20 cellular contexts compared by ENCODE assay signal in the genomic region with DNA sequence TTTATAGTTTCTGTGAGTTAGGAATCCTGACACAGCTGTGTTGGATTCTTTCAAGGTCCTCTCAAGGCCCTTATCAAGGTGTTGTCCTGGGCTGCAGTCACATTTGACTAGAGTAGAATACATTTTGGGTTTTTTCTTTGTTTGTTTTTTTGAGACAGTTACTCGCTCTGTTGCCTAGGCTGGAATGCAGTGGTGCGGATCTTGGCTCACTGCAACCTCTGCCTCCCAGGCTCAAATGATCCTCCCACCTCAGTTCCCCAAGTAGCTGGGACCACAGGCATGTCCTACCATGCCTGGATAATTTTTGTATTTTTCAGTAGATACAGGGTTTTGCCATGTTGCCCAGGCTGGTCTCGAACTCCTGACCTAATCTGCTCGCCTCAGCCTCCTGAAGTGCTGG. TPM values are rescaled to one million over a fixed set of nuclear protein-coding genes. Genes with fewer than 3 reads are reported as not detected.
DNase-seq lines count a peak whose midpoint lies in the region; ATAC-seq, FAIRE-seq and TF ChIP-seq lines count a peak whose summit lies in the region.
"Had no signal": no experiment of that assay in that cellular context is flagged by ENCODE, and none has a peak within 500 bp of the region (broad histone marks: within the 10 kb centered on the region; RNA-seq: fewer than 3 reads in every experiment).

No MANE protein-coding gene starts in this region.

- POLR2A ChIA-PET in MCF 10A (lab: Yijun Ruan, JAX), result interaction anchor here (1.3 to 1.4 kb wide), 2 partner anchors 13 to 16 kb away, joined by 3 to 7 read pairs; partner anchors contain the start of gene NFYA
- POLR2A ChIA-PET in H1 (lab: Charles Lee; ENCODE audit: partially characterized antibody), result no interaction called here

- peak overlapping the region; percentile 1 for H3K27ac ChIP-seq in mammary epithelial cell (ENCODE audit: insufficient read depth, low read depth, low read length)
- no peak overlapping the region for H3K27ac ChIP-seq in H1 (ENCODE audit: low read depth, low read length)
- H3K27ac ChIP-seq in mesendoderm (ENCODE audit: low read depth, low read length), result no peak overlapping the region
- H3K27ac ChIP-seq in thyroid gland, result peak overlapping the region; percentile 7 to 55 (median 38)
- H3K27ac ChIP-seq: KMS-11, Peyer's patch had no signal

- H2AFZ ChIP-seq in mammary epithelial cell (ENCODE audit: low read depth, low read length) (no peak overlapping the region), H1 (ENCODE audit: low read length) (no peak overlapping the region)

- no peak overlapping the region for H3K27ac Mint-ChIP-seq in MCF 10A (ENCODE audit: low read depth, unreplicated experiment)
- H3K27ac Mint-ChIP-seq in osteocyte (ENCODE audit: unreplicated experiment), result no peak overlapping the region

- in situ Hi-C loops in mammary epithelial cell (cut with MboI; ENCODE audit: low sequenced_read_pairs in 2 of 2), result loop anchor here in 1 of 2 donors (25.0 kb wide), 1 partner anchor 224 kb away; no protein-coding TSS in a partner anchor

- H2BK5ac ChIP-seq in H1 (ENCODE audit: low read depth, low read length) (no peak overlapping the region; the same call in 1 of the 2 replicates), mesendoderm (ENCODE audit: low read length) (no peak overlapping the region)

- TF ChIP-seq RAD21 in H1 (IDR thresholded peaks at IDR 0.05 in 1 of 2, conservative IDR thresholded peaks at IDR 0.05 in 1 of 2; ENCODE audit: low read depth in 2 of 2, low read length in 2 of 2), result no peak

- H3K79me2 ChIP-seq in mammary epithelial cell (ENCODE audit: insufficient read depth, low read length) (peaks cover 15% of the 10 kb centered on the region), H1 (ENCODE audit: control insufficient read depth in 1 of 2, insufficient read depth in 2 of 2, low read length in 2 of 2) (peaks cover 0 to 13% of the 10 kb centered on the region in 2 experiments; a peak in 2 of 4 replicates), mesendoderm (ENCODE audit: control insufficient read depth, insufficient read depth, low read length) (no peaks in the 10 kb centered on the region)

- H3K9ac ChIP-seq in mammary epithelial cell (ENCODE audit: insufficient read depth, low read length), result no peak overlapping the region
- H3K9ac ChIP-seq in H1 (replicated peaks in 1 of 4; ENCODE audit: extremely low read depth in 1 of 4, low read depth in 3 of 4, low read length in 3 of 4), result no peak overlapping the region
- H3K9ac ChIP-seq in mesendoderm (ENCODE audit: low read length), result no peak overlapping the region
- H3K9ac ChIP-seq: KMS-11 had no signal

- no peaks in the 10 kb centered on the region; the same call in 1 of the 2 replicates for H3K79me1 ChIP-seq in H1 (ENCODE audit: low read depth, low read length)
- peaks cover 4% of the 10 kb centered on the region for H3K79me1 ChIP-seq in mesendoderm (ENCODE audit: low read length)

- WGBS in mammary epithelial cell (ENCODE audit: low coverage, missing lambda C conversion rate), result 77% methylated on average over 4 of the region's 4 CpGs
- WGBS in H1 (ENCODE audit: extremely low coverage in 1 of 2, insufficient coverage in 1 of 2, insufficient read length in 1 of 2, insufficient replicate concordance in 2 of 2, low coverage in 1 of 2, low lambda C conversion rate in 2 of 2, missing lambda C conversion rate in 1 of 2), 2 experiments, result 86% methylated on average over 4 of the region's 4 CpGs; no CpG with 5 or more reads in 1 of the 2 experiments
- WGBS in mesendoderm (ENCODE audit: extremely low coverage, insufficient coverage, low lambda C conversion rate), result no CpG with 5 or more reads among the region's 4 CpGs
- WGBS in thyroid gland, 2 donors, result 71 to 74% methylated on average over 4 of the region's 4 CpGs

- no peak for TF ChIP-seq POLR2A in H1 (IDR thresholded peaks at IDR 0.05; ENCODE audit: control extremely low read depth in 1 of 2, low read depth in 2 of 2, low read length in 2 of 2)
- TF ChIP-seq POLR2A in thyroid gland (IDR thresholded peaks at IDR 0.05), result no peak

- H2BK20ac ChIP-seq in H1 (ENCODE audit: low read length), result no peak overlapping the region

- H3K4ac ChIP-seq in H1 (replicated peaks; ENCODE audit: insufficient read length, low read depth, low read length), result no peak overlapping the region
- H3K4ac ChIP-seq in mesendoderm (ENCODE audit: low read depth, low read length), result no peak overlapping the region

- H3K4me1 ChIP-seq in mammary epithelial cell (ENCODE audit: insufficient read depth, low read length) (no peaks in the 10 kb centered on the region), H1 (replicated peaks in 1 of 4; ENCODE audit: control insufficient read depth in 3 of 4, insufficient read depth in 4 of 4, low read length in 3 of 4) (no peaks in the 10 kb centered on the region), mesendoderm (ENCODE audit: control insufficient read depth, low read depth, low read length) (no peaks in the 10 kb centered on the region), thyroid gland (peaks cover 30 to 40% of the 10 kb centered on the region in 2 donors)
- H3K4me1 ChIP-seq: Peyer's patch had no signal

- H2BK12ac ChIP-seq in H1 (ENCODE audit: low read depth, low read length), result 0 out of 2 replicates have a peak overlapping the region, but pooled peaks have one; percentile 27

- H3K14ac ChIP-seq in H1 (ENCODE audit: insufficient read length), result no peak overlapping the region

- no peak overlapping the region for H3K56ac ChIP-seq in H1 (replicated peaks; ENCODE audit: insufficient read length, low read depth, low read length)
- no peak overlapping the region for H3K56ac ChIP-seq in mesendoderm (ENCODE audit: low read length)

- no peaks in the 10 kb centered on the region for H4K20me1 ChIP-seq in mammary epithelial cell (ENCODE audit: insufficient read depth, low read length)
- peaks cover 0 to 7% of the 10 kb centered on the region in 2 experiments for H4K20me1 ChIP-seq in H1 (replicated peaks in 1 of 2; ENCODE audit: control insufficient read depth in 1 of 2, insufficient read depth in 2 of 2, low read length in 2 of 2)

- H3K4me3 Mint-ChIP-seq in MCF 10A (ENCODE audit: unreplicated experiment) (no peak overlapping the region), osteocyte (ENCODE audit: unreplicated experiment) (no peak overlapping the region)

- H3K4me3 ChIP-seq in mammary epithelial cell (replicated peaks in 1 of 3; ENCODE audit: insufficient read depth in 1 of 3, low read depth in 2 of 3, low read length in 3 of 3), result no peak overlapping the region
- H3K4me3 ChIP-seq in H1 (ENCODE audit: extremely low read depth in 1 of 4, insufficient read depth in 2 of 4, low read depth in 3 of 4, low read length in 4 of 4), result no peak overlapping the region
- H3K4me3 ChIP-seq in mesendoderm (ENCODE audit: low read length), result no peak overlapping the region
- no peak overlapping the region for H3K4me3 ChIP-seq in thyroid gland (replicated peaks in 1 of 3)
- H3K4me3 ChIP-seq: GM12878, Peyer's patch had no signal

- H3K36me3 ChIP-seq in mammary epithelial cell (ENCODE audit: insufficient read depth, low read length) (peaks cover 45% of the 10 kb centered on the region), H1 (ENCODE audit: control insufficient read depth in 2 of 4, insufficient read depth in 4 of 4, low read length in 3 of 4) (peaks cover 18 to 89% (median 48%) of the 10 kb centered on the region in 4 experiments), mesendoderm (ENCODE audit: control insufficient read depth, insufficient read depth, low read length) (peaks cover 10% of the 10 kb centered on the region), thyroid gland (peaks cover 21 to 26% of the 10 kb centered on the region in 2 donors)

- H3K4me2 ChIP-seq in mammary epithelial cell (ENCODE audit: insufficient read depth, low read depth, low read length) (no peak overlapping the region), H1 (ENCODE audit: insufficient read depth in 1 of 2, low read depth in 2 of 2, low read length in 2 of 2) (no peak overlapping the region), mesendoderm (ENCODE audit: low read length) (no peak overlapping the region)
- H3K4me2 ChIP-seq: KMS-11 had no signal

- H3K9me3 Mint-ChIP-seq in MCF 10A (ENCODE audit: unreplicated experiment), result no peaks in the 10 kb centered on the region
- H3K9me3 Mint-ChIP-seq in osteocyte (ENCODE audit: unreplicated experiment), result no peaks in the 10 kb centered on the region

- TF ChIP-seq CTCF in mammary epithelial cell (conservative IDR thresholded peaks at IDR 0.05 in 1 of 2, IDR thresholded peaks at IDR 0.05 in 1 of 2; ENCODE audit: extremely low read depth in 1 of 2, insufficient read depth in 1 of 2, low read depth in 1 of 2, low read length in 2 of 2) (no peak), MCF 10A (IDR thresholded peaks at IDR 0.05; ENCODE audit: unreplicated experiment) (no peak), H1 (IDR thresholded peaks at IDR 0.05; ENCODE audit: control extremely low read depth in 1 of 3, insufficient read depth in 1 of 3, low read depth in 1 of 3, low read length in 3 of 3) (no peak), thyroid gland (IDR thresholded peaks at IDR 0.05) (no peak), osteocyte (IDR thresholded peaks at IDR 0.05) (no peak)

- no peak for FAIRE-seq in H1 (lab: Jason Lieb, UNC)
- FAIRE-seq: GM12878 had no signal

- no peaks in the 10 kb centered on the region for H3K9me3 ChIP-seq in mammary epithelial cell (replicated peaks; ENCODE audit: insufficient read depth, low read length)
- no peaks in the 10 kb centered on the region for H3K9me3 ChIP-seq in H1 (ENCODE audit: insufficient read depth in 2 of 2, low read depth in 1 of 2, low read length in 1 of 2)
- no peaks in the 10 kb centered on the region for H3K9me3 ChIP-seq in thyroid gland
- H3K9me3 ChIP-seq: Peyer's patch had no signal

- H3K27me3 Mint-ChIP-seq in MCF 10A (ENCODE audit: insufficient read depth, unreplicated experiment) (no peaks in the 10 kb centered on the region), osteocyte (ENCODE audit: unreplicated experiment) (no peaks in the 10 kb centered on the region)

- DNase-seq in mammary epithelial cell (no peak), MCF 10A (ENCODE audit: unreplicated experiment) (no peak), H1 (ENCODE audit: low read depth in 1 of 2, low spot score in 2 of 2) (no peak), mesendoderm (peak; percentile 13), thyroid gland (peak; percentile 53 to 68), osteocyte (ENCODE audit: extremely low spot score, unreplicated experiment) (no peak), AG20443 (ENCODE audit: low spot score) (no peak)
- DNase-seq: C1 segment of cervical spinal cord, DND-41, GDM1, NCI-H1092 treated with DMSO at 0.1 percent for 48 hours, NCI-H2227 treated with DMSO at 0.1 percent for 48 hours, NCI-H524, Peyer's patch, Right ventricle myocardium superior had no signal

- CTCF ChIA-PET in mammary epithelial cell (lab: Charles Lee; ENCODE audit: low non-redundant PET) (no interaction called here), MCF 10A (lab: Yijun Ruan, JAX) (interaction anchor here (0.6 to 1.6 kb wide), 4 partner anchors 13 to 176 kb away, joined by 3 to 4 read pairs (median 4); no protein-coding TSS in a partner anchor), H1 (lab: Charles Lee; ENCODE audit: partially characterized antibody) (interaction anchor here (1.9 to 2.1 kb wide), 2 partner anchors 13 to 94 kb away, joined by 5 to 6 read pairs; no protein-coding TSS in a partner anchor)

- H4K91ac ChIP-seq in H1 (replicated peaks; ENCODE audit: insufficient read length, low read length), result no peak overlapping the region

- no peak overlapping the region for H2AK5ac ChIP-seq in H1 (ENCODE audit: low read depth, low read length)
- no peak overlapping the region for H2AK5ac ChIP-seq in mesendoderm (ENCODE audit: low read length)

- H2BK120ac ChIP-seq in H1 (replicated peaks; ENCODE audit: low read depth, low read length) (no peak overlapping the region), mesendoderm (ENCODE audit: low read depth, low read length) (no peak overlapping the region)

- no peak overlapping the region for H4K5ac ChIP-seq in H1 (ENCODE audit: insufficient read length, low read depth, low read length)
- no peak overlapping the region for H4K5ac ChIP-seq in mesendoderm (ENCODE audit: low read length)

- peaks cover 93% of the 10 kb centered on the region for H3K36me3 Mint-ChIP-seq in MCF 10A (ENCODE audit: insufficient read depth, unreplicated experiment)
- peaks cover 42% of the 10 kb centered on the region for H3K36me3 Mint-ChIP-seq in osteocyte (ENCODE audit: unreplicated experiment)

- H4K8ac ChIP-seq in H1 (ENCODE audit: extremely low read depth, insufficient read depth, low read length), result no peak overlapping the region
- no peak overlapping the region for H4K8ac ChIP-seq in mesendoderm (ENCODE audit: low read depth, low read length)

- H3K27me3 ChIP-seq in mammary epithelial cell (ENCODE audit: insufficient read depth, low read length) (no peaks in the 10 kb centered on the region), H1 (replicated peaks in 1 of 4; ENCODE audit: control insufficient read depth in 3 of 4, extremely low read depth in 1 of 4, insufficient read depth in 3 of 4, low read length in 3 of 4) (no peaks in the 10 kb centered on the region), mesendoderm (ENCODE audit: insufficient read depth, low read length, poor library complexity) (no peaks in the 10 kb centered on the region), thyroid gland (no peaks in the 10 kb centered on the region)
- H3K27me3 ChIP-seq: Peyer's patch had no signal

- H2BK15ac ChIP-seq in H1 (ENCODE audit: low read length) (no peak overlapping the region), mesendoderm (replicated peaks; ENCODE audit: low read depth) (no peak overlapping the region)

- intact Hi-C loops in mammary epithelial cell (cut with micrococcal nuclease), result no loop called here
- intact Hi-C loops in MCF 10A (cut with micrococcal nuclease), result no loop called here
- intact Hi-C loops in thyroid gland (cut with DNase I), result no loop called here

- H3K18ac ChIP-seq in H1 (ENCODE audit: extremely low read depth, low read length) (no peak overlapping the region), mesendoderm (ENCODE audit: low read length) (no peak overlapping the region)

- H3K23me2 ChIP-seq in H1 (ENCODE audit: low read depth, low read length), result no peaks in the 10 kb centered on the region

- BruUV-seq in mammary epithelial cell (replicated peaks; lab: Mats Ljungman, UMichigan), result no TSS peak
- no TSS peak for BruUV-seq in MCF 10A (replicated peaks; lab: Mats Ljungman, UMichigan)

- no peak for TF ChIP-seq EP300 in H1 (IDR thresholded peaks at IDR 0.05; ENCODE audit: borderline replicate concordance in 1 of 2, low read depth in 2 of 2, low read length in 2 of 2)

- H3K4me1 Mint-ChIP-seq in MCF 10A (ENCODE audit: insufficient read depth, unreplicated experiment), result no peaks in the 10 kb centered on the region
- peaks cover 2% of the 10 kb centered on the region for H3K4me1 Mint-ChIP-seq in osteocyte (ENCODE audit: unreplicated experiment)

- dilution Hi-C loops in mammary epithelial cell (cut with HindIII; ENCODE audit: low sequenced_read_pairs), result loop anchor here (25.0 kb wide), 1 partner anchor 224 kb away; no protein-coding TSS in a partner anchor

- ATAC-seq in HG02938 (IDR thresholded peaks at IDR 0.05; ENCODE audit: unreplicated experiment), result no peak
- ATAC-seq: GM12878 had no signal

- no peak overlapping the region for H3K23ac ChIP-seq in H1 (ENCODE audit: insufficient read length)
- H3K23ac ChIP-seq in mesendoderm (ENCODE audit: low read length), result no peak overlapping the region

RNA-seq across cellular contexts. Expression of gene NFYA, which starts 15.7 kb away (rescaled TPM):
- 10 to 100 TPM; 18.5 to 29.1 TPM for total RNA-seq in mammary epithelial cell
- polyA plus RNA-seq in mammary epithelial cell, result 12.5 TPM
- polyA minus RNA-seq in mammary epithelial cell, result 20.7 TPM
- 41.5 and 42.1 TPM in 2 replicates for total RNA-seq in MCF 10A (2022)
- total RNA-seq in H1 (2021; fragmentation: NEBNext Ultra II Directional; extraction: Animal tissue kit (Norgen Biotek cat#: 25700)), result 33.7 and 35.5 TPM in 2 replicates
- 19.7 and 19.8 TPM in 2 replicates for polyA plus RNA-seq in H1 (2011; rRNA removed)
- 16.0 TPM for polyA plus RNA-seq in H1 (2011; cell fraction: cytosol; rRNA removed)
- 31.4 TPM for polyA plus RNA-seq in H1 (2011; cell fraction: nucleus; rRNA removed)
- 28.7 to 39.9 TPM (median 32.2 TPM) in 4 replicates for polyA plus RNA-seq in H1 (2012, experiment 1 of 2)
- polyA plus RNA-seq in H1 (2012, experiment 2 of 2), result 2.5 TPM
- 16.5 TPM for polyA plus RNA-seq in H1 (2013, experiment 1 of 2)
- 17.7 TPM for polyA plus RNA-seq in H1 (2013, experiment 2 of 2)
- polyA minus RNA-seq in H1 (2011; rRNA and poly(A)+ RNA removed), result 82.8 and 113 TPM in 2 replicates
- 29.5 TPM for polyA minus RNA-seq in H1 (2011; cell fraction: cytosol; rRNA and poly(A)+ RNA removed)
- 37.6 TPM for polyA minus RNA-seq in H1 (2011; cell fraction: nucleus; rRNA and poly(A)+ RNA removed)
- polyA plus RNA-seq in mesendoderm (2013, experiment 1 of 2), result 17.2 TPM
- polyA plus RNA-seq in mesendoderm (2013, experiment 2 of 2), result 17.8 TPM
- total RNA-seq in thyroid gland, result 10 to 100 TPM; 31.8 to 40.3 (median 36.0) TPM
- 26.0 and 26.9 TPM in 2 replicates for total RNA-seq in osteocyte

RNA-seq across cellular contexts. Expression of gene OARD1, which starts 16.3 kb away (rescaled TPM):
- total RNA-seq in mammary epithelial cell (10 to 100 TPM in 1 of 2 donors, 1 to 10 TPM in 1; 9.3 to 22.2 TPM), MCF 10A (2022) (28.0 and 35.2 TPM in 2 replicates), thyroid gland (10 to 100 TPM; 23.6 to 31.7 (median 25.4) TPM), osteocyte (14.7 and 17.2 TPM in 2 replicates)
- polyA plus RNA-seq in mammary epithelial cell (10.0 TPM), H1 (2011; rRNA removed) (10.0 and 16.8 TPM in 2 replicates)
- polyA minus RNA-seq in mammary epithelial cell, result 5.1 TPM
- total RNA-seq in H1 (2021; fragmentation: NEBNext Ultra II Directional; extraction: Animal tissue kit (Norgen Biotek cat#: 25700)), result 35.1 and 35.8 TPM in 2 replicates
- 23.6 TPM for polyA plus RNA-seq in H1 (2011; cell fraction: cytosol; rRNA removed)
- polyA plus RNA-seq in H1 (2011; cell fraction: nucleus; rRNA removed), result 17.7 TPM
- 39.9 to 57.0 TPM (median 45.3 TPM) in 4 replicates for polyA plus RNA-seq in H1 (2012, experiment 1 of 2)
- polyA plus RNA-seq in H1 (2012, experiment 2 of 2), result 14.5 TPM
- 39.3 TPM for polyA plus RNA-seq in H1 (2013, experiment 1 of 2)
- polyA plus RNA-seq in H1 (2013, experiment 2 of 2), result 38.0 TPM
- polyA minus RNA-seq in H1 (2011; rRNA and poly(A)+ RNA removed), result 12.1 and 14.3 TPM in 2 replicates
- polyA minus RNA-seq in H1 (2011; cell fraction: cytosol; rRNA and poly(A)+ RNA removed), result 6.8 TPM
- 31.0 TPM for polyA minus RNA-seq in H1 (2011; cell fraction: nucleus; rRNA and poly(A)+ RNA removed)
- 33.0 TPM for polyA plus RNA-seq in mesendoderm (2013, experiment 1 of 2)
- polyA plus RNA-seq in mesendoderm (2013, experiment 2 of 2), result 33.7 TPM

RNA-seq across cellular contexts. Expression of gene APOBEC2, which starts 35.4 kb away (rescaled TPM):
- total RNA-seq in mammary epithelial cell (not detected), MCF 10A (2022) (not detected in 2 replicates), thyroid gland (not detected), osteocyte (not detected in 2 replicates)
- polyA plus RNA-seq in mammary epithelial cell (not detected), H1 (2011; rRNA removed) (not detected in 2 replicates)
- polyA minus RNA-seq in mammary epithelial cell, result not detected
- total RNA-seq in H1 (2021; fragmentation: NEBNext Ultra II Directional; extraction: Animal tissue kit (Norgen Biotek cat#: 25700)), result not detected in 2 replicates
- polyA plus RNA-seq in H1 (2011; cell fraction: cytosol; rRNA removed), result not detected
- polyA plus RNA-seq in H1 (2011; cell fraction: nucleus; rRNA removed), result not detected
- polyA plus RNA-seq in H1 (2012, experiment 1 of 2), result 0.21 to 0.53 TPM (median 0.42 TPM) in 3 of 4 replicates, not detected in the other
- not detected for polyA plus RNA-seq in H1 (2012, experiment 2 of 2)
- polyA plus RNA-seq in H1 (2013, experiment 1 of 2), result not detected
- polyA plus RNA-seq in H1 (2013, experiment 2 of 2), result not detected
- not detected in 2 replicates for polyA minus RNA-seq in H1 (2011; rRNA and poly(A)+ RNA removed)
- polyA minus RNA-seq in H1 (2011; cell fraction: cytosol; rRNA and poly(A)+ RNA removed), result not detected
- not detected for polyA minus RNA-seq in H1 (2011; cell fraction: nucleus; rRNA and poly(A)+ RNA removed)
- polyA plus RNA-seq in mesendoderm (2013, experiment 1 of 2), result not detected
- polyA plus RNA-seq in mesendoderm (2013, experiment 2 of 2), result not detected
- total RNA-seq: A172, GM12878, M059J had no signal

RNA-seq across cellular contexts. Expression of gene TSPO2, which starts 46.2 kb away (rescaled TPM):
- not detected for total RNA-seq in mammary epithelial cell
- polyA plus RNA-seq in mammary epithelial cell, result not detected
- polyA minus RNA-seq in mammary epithelial cell, result not detected
- total RNA-seq in MCF 10A (2022), result not detected in 2 replicates
- not detected in 2 replicates for total RNA-seq in H1 (2021; fragmentation: NEBNext Ultra II Directional; extraction: Animal tissue kit (Norgen Biotek cat#: 25700))
- not detected in 2 replicates for polyA plus RNA-seq in H1 (2011; rRNA removed)
- not detected for polyA plus RNA-seq in H1 (2011; cell fraction: cytosol; rRNA removed)
- not detected for polyA plus RNA-seq in H1 (2011; cell fraction: nucleus; rRNA removed)
- polyA plus RNA-seq in H1 (2012, experiment 1 of 2), result 0.31 TPM in 1 of 4 replicates, not detected in the others
- polyA plus RNA-seq in H1 (2012, experiment 2 of 2), result not detected
- not detected for polyA plus RNA-seq in H1 (2013, experiment 1 of 2)
- not detected for polyA plus RNA-seq in H1 (2013, experiment 2 of 2)
- polyA minus RNA-seq in H1 (2011; rRNA and poly(A)+ RNA removed), result not detected in 2 replicates
- polyA minus RNA-seq in H1 (2011; cell fraction: cytosol; rRNA and poly(A)+ RNA removed), result not detected
- not detected for polyA minus RNA-seq in H1 (2011; cell fraction: nucleus; rRNA and poly(A)+ RNA removed)
- polyA plus RNA-seq in mesendoderm (2013, experiment 1 of 2), result not detected
- not detected for polyA plus RNA-seq in mesendoderm (2013, experiment 2 of 2)
- total RNA-seq in thyroid gland, result not detected
- total RNA-seq in osteocyte, result not detected in 2 replicates
- total RNA-seq: A172, GM12878, M059J, Peyer's patch, Right ventricle myocardium superior had no signal
- polyA plus RNA-seq: GM12878 had no signal

RNA-seq across cellular contexts. Expression of gene UNC5CL, which starts 49.4 kb away (rescaled TPM):
- total RNA-seq in mammary epithelial cell (under 1 TPM; 0.50 to 0.54 TPM), MCF 10A (2022) (0.19 and 0.59 TPM in 2 replicates), thyroid gland (1 to 10 TPM in 3 of 4 donors, under 1 TPM in 1; 0.93 to 3.6 (median 2.0) TPM), osteocyte (0.51 and 0.76 TPM in 2 replicates)
- polyA plus RNA-seq in mammary epithelial cell (0.19 TPM), H1 (2011; rRNA removed) (1.7 and 2.3 TPM in 2 replicates)
- not detected for polyA minus RNA-seq in mammary epithelial cell
- total RNA-seq in H1 (2021; fragmentation: NEBNext Ultra II Directional; extraction: Animal tissue kit (Norgen Biotek cat#: 25700)), result 1.3 and 1.4 TPM in 2 replicates
- polyA plus RNA-seq in H1 (2011; cell fraction: cytosol; rRNA removed), result 2.7 TPM
- 9.9 TPM for polyA plus RNA-seq in H1 (2011; cell fraction: nucleus; rRNA removed)
- 1.8 to 2.6 TPM (median 2.4 TPM) in 4 replicates for polyA plus RNA-seq in H1 (2012, experiment 1 of 2)
- polyA plus RNA-seq in H1 (2012, experiment 2 of 2), result 0.72 TPM
- polyA plus RNA-seq in H1 (2013, experiment 1 of 2), result 1.0 TPM
- polyA plus RNA-seq in H1 (2013, experiment 2 of 2), result 0.72 TPM
- polyA minus RNA-seq in H1 (2011; rRNA and poly(A)+ RNA removed), result 0.34 and 1.1 TPM in 2 replicates
- 0.95 TPM for polyA minus RNA-seq in H1 (2011; cell fraction: cytosol; rRNA and poly(A)+ RNA removed)
- 3.7 TPM for polyA minus RNA-seq in H1 (2011; cell fraction: nucleus; rRNA and poly(A)+ RNA removed)
- polyA plus RNA-seq in mesendoderm (2013, experiment 1 of 2), result 0.53 TPM
- 0.42 TPM for polyA plus RNA-seq in mesendoderm (2013, experiment 2 of 2)
- total RNA-seq: A172 had no signal

Comparison
In these comparisons a context has a peak if more than half of its experiments do, and no peak if none do; other contexts are left out.
1. DNase-seq: peak in mesendoderm (single experiment) and thyroid gland (2 of 2); none in mammary epithelial cell (single experiment), MCF 10A (single experiment), H1 (0 of 2), osteocyte (single experiment) and AG20443 (single experiment).
2. H3K27ac ChIP-seq: peak in mammary epithelial cell (single experiment) and thyroid gland (3 of 3); none in H1 (single experiment) and mesendoderm (single experiment).